Comparison of ENCODE assay signal across 1 cellular context in the genomic region with DNA sequence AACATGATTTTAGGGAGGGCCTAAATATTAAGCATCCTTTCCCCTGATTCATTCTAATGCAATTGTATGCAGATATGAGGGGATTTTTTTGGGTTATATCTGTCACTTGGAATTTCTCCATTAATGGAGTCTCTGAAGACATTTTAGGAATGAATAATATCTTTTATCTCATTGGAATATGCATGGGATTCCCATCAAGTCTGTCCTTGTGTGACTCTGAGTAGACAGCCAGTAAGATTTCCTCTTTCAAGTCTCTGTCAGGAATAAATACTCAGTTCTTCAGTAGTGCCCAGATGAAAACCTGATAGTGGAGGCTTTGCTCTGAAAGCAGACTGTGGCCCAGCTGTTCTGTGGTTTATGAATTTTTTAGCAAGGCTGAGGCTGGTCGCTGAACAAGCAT.
TF ChIP-seq lines count a peak whose summit lies in the region.

No MANE protein-coding gene starts in this region.

TF ChIP-seq in neural cell, 6 proteins besides CTCF, POLR2A, EP300 and RAD21 (continued from another document):
- TF ChIP-seq, protein P1, sequence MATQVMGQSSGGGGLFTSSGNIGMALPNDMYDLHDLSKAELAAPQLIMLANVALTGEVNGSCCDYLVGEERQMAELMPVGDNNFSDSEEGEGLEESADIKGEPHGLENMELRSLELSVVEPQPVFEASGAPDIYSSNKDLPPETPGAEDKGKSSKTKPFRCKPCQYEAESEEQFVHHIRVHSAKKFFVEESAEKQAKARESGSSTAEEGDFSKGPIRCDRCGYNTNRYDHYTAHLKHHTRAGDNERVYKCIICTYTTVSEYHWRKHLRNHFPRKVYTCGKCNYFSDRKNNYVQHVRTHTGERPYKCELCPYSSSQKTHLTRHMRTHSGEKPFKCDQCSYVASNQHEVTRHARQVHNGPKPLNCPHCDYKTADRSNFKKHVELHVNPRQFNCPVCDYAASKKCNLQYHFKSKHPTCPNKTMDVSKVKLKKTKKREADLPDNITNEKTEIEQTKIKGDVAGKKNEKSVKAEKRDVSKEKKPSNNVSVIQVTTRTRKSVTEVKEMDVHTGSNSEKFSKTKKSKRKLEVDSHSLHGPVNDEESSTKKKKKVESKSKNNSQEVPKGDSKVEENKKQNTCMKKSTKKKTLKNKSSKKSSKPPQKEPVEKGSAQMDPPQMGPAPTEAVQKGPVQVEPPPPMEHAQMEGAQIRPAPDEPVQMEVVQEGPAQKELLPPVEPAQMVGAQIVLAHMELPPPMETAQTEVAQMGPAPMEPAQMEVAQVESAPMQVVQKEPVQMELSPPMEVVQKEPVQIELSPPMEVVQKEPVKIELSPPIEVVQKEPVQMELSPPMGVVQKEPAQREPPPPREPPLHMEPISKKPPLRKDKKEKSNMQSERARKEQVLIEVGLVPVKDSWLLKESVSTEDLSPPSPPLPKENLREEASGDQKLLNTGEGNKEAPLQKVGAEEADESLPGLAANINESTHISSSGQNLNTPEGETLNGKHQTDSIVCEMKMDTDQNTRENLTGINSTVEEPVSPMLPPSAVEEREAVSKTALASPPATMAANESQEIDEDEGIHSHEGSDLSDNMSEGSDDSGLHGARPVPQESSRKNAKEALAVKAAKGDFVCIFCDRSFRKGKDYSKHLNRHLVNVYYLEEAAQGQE (IDR thresholded peaks at IDR 0.05; ENCODE audit: borderline replicate concordance) = no peak
- no peak for TF ChIP-seq EZH2 (IDR thresholded peaks at IDR 0.05; ENCODE audit: borderline replicate concordance, insufficient read depth, low read length, poor library complexity, severe bottlenecking)
